In genomic region chr1:187862506-187862905, GRCh38 we compare ENCODE assay signal across 20 cellular contexts.
DNase-seq lines count a peak whose midpoint lies in the region; ATAC-seq and TF ChIP-seq lines count a peak whose summit lies in the region.
"Had no signal": no experiment of that assay in that cellular context is flagged by ENCODE, and none has a peak within 500 bp of the region (broad histone marks: within the 10 kb centered on the region; RNA-seq: fewer than 3 reads in every experiment).

No MANE protein-coding gene starts in this region.

- H3K27ac ChIP-seq in RWPE1 (no peak overlapping the region), epithelial cell of prostate (no peak overlapping the region), trophoblast cell (ENCODE audit: low read depth, low read length) (no peak overlapping the region), ovary (no peak overlapping the region)
- H3K27ac ChIP-seq: 22Rv1, HL-60 had no signal

- no peaks in the 10 kb centered on the region for H3K4me1 Mint-ChIP-seq in effector memory CD8-positive, alpha-beta T cell (ENCODE audit: low read depth in 2 of 2)
- H3K4me1 Mint-ChIP-seq: CD14-positive monocyte, H9 had no signal

- TF ChIP-seq EP300 in ovary (IDR thresholded peaks at IDR 0.05): no peak

- no peak overlapping the region for H3K9ac ChIP-seq in trophoblast cell (ENCODE audit: low read length)

- no peaks in the 10 kb centered on the region for H3K4me1 ChIP-seq in trophoblast cell (ENCODE audit: control insufficient read depth in 1 of 2, insufficient read depth in 2 of 2, low read length in 2 of 2)
- H3K4me1 ChIP-seq in ovary (ENCODE audit: insufficient read depth): no peaks in the 10 kb centered on the region

- no peak overlapping the region for H2BK5ac ChIP-seq in trophoblast cell (ENCODE audit: low read depth, low read length, poor library complexity)

- no peak overlapping the region for H3K14ac ChIP-seq in trophoblast cell (ENCODE audit: low read length)

- H3K27me3 ChIP-seq in trophoblast cell (ENCODE audit: insufficient read depth, low read length) (no peaks in the 10 kb centered on the region), ovary (no peaks in the 10 kb centered on the region)
- H3K27me3 ChIP-seq: MG63 had no signal

- no peak for ATAC-seq in HG03159 (IDR thresholded peaks at IDR 0.05; ENCODE audit: unreplicated experiment)
- no peak for ATAC-seq in effector memory CD8-positive, alpha-beta T cell (replicated peaks)
- ATAC-seq: GM12878 had no signal

- H3K18ac ChIP-seq in trophoblast cell (ENCODE audit: low read length): no peak overlapping the region

- no peak overlapping the region for H3K4ac ChIP-seq in trophoblast cell (ENCODE audit: low read depth, low read length)

- H2AK5ac ChIP-seq in trophoblast cell (ENCODE audit: low read length): no peak overlapping the region

- H2AFZ ChIP-seq in trophoblast cell (ENCODE audit: insufficient read depth, low read length, poor library complexity): no peak overlapping the region

- no peaks in the 10 kb centered on the region for H3K79me2 ChIP-seq in trophoblast cell (ENCODE audit: control insufficient read depth, insufficient read depth, low read length, poor library complexity)

- peaks cover 3% of the 10 kb centered on the region for H3K79me1 ChIP-seq in trophoblast cell (ENCODE audit: low read length)

- TF ChIP-seq CTCF in RWPE1 (conservative IDR thresholded peaks at IDR 0.05; ENCODE audit: low read depth): no peak
- TF ChIP-seq CTCF in ovary (IDR thresholded peaks at IDR 0.05): no peak

- DNase-seq in DMS 273 (lab: John Stamatoyannopoulos, UW; ENCODE audit: unreplicated experiment) (peak; percentile 40), DMS 273 treated with DMSO at 0.1 percent for 48 hours (lab: John Stamatoyannopoulos, UW) (no peak), RWPE1 (ENCODE audit: low spot score) (peak; percentile 87), epithelial cell of prostate (ENCODE audit: low read depth, low spot score) (peak; percentile 14), trophoblast cell (peak; percentile 50 to 96), ovary (no peak)
- no peak for DNase-seq in effector memory CD8-positive, alpha-beta T cell
- DNase-seq: GF-D8, H9, IMR-90, MG63, NCI-H1092, NCI-H1436 treated with DMSO at 0.1 percent for 48 hours, NCI-H2029, NCI-H446 treated with DMSO at 0.1 percent for 48 hours had no signal

- H3K27me3 Mint-ChIP-seq in effector memory CD8-positive, alpha-beta T cell: no peaks in the 10 kb centered on the region

- no CpG with 5 or more reads among the region's 1 CpG for WGBS in trophoblast cell (ENCODE audit: extremely low coverage, insufficient coverage, insufficient read length)
- WGBS in ovary, 3 donors: 5 to 17% (median 7%) methylated on average over 1 of the region's 1 CpG

- no peak overlapping the region for H3K4me3 Mint-ChIP-seq in effector memory CD8-positive, alpha-beta T cell
- H3K4me3 Mint-ChIP-seq: CD14-positive monocyte, H9 had no signal

- POLR2A ChIA-PET in RWPE1 (lab: Yijun Ruan, JAX; ENCODE audit: low non-redundant PET): no interaction called here

- H3K9me3 ChIP-seq in trophoblast cell (ENCODE audit: insufficient read depth, low read depth, low read length) (no peaks in the 10 kb centered on the region), ovary (no peaks in the 10 kb centered on the region)
- H3K9me3 ChIP-seq: MG63 had no signal

- H3K9me3 Mint-ChIP-seq in effector memory CD8-positive, alpha-beta T cell: peaks cover 4 to 21% of the 10 kb centered on the region in 2 donors

- H3K23ac ChIP-seq in trophoblast cell (ENCODE audit: low read length): no peak overlapping the region

- TF ChIP-seq POLR2A in ovary (IDR thresholded peaks at IDR 0.05): no peak

- no peak overlapping the region for H3K4me2 ChIP-seq in trophoblast cell (ENCODE audit: low read length)

- H2BK12ac ChIP-seq in trophoblast cell (ENCODE audit: low read length): no peak overlapping the region

- no peaks in the 10 kb centered on the region for H3K36me3 Mint-ChIP-seq in effector memory CD8-positive, alpha-beta T cell (ENCODE audit: insufficient read depth)
- H3K36me3 Mint-ChIP-seq: CD14-positive monocyte had no signal

- H3K4me3 ChIP-seq in trophoblast cell (ENCODE audit: low read depth, low read length): no peak overlapping the region
- H3K4me3 ChIP-seq in ovary: no peak overlapping the region
- H3K4me3 ChIP-seq: GM12878, MG63 had no signal

- intact Hi-C loops in ovary (cut with DNase I): no loop called here

- CTCF ChIA-PET in RWPE1 (lab: Yijun Ruan, JAX): interaction anchor here (0.6 kb wide), 1 partner anchor 536 kb away, joined by 5 read pairs; no protein-coding TSS in a partner anchor

- no peak overlapping the region for H2BK120ac ChIP-seq in trophoblast cell (ENCODE audit: insufficient read depth, low read length, poor library complexity)

- H4K91ac ChIP-seq in trophoblast cell (ENCODE audit: low read depth, low read length): no peak overlapping the region

- H3K27ac Mint-ChIP-seq in effector memory CD8-positive, alpha-beta T cell: no peak overlapping the region
- H3K27ac Mint-ChIP-seq: CD14-positive monocyte, H9 had no signal

- H4K8ac ChIP-seq in trophoblast cell (ENCODE audit: low read depth, low read length): no peak overlapping the region

- H3K36me3 ChIP-seq in trophoblast cell (ENCODE audit: control insufficient read depth in 1 of 2, insufficient read depth in 2 of 2, low read length in 2 of 2): no peaks in the 10 kb centered on the region
- no peaks in the 10 kb centered on the region for H3K36me3 ChIP-seq in ovary
- H3K36me3 ChIP-seq: MG63 had no signal

- H4K12ac ChIP-seq in trophoblast cell (ENCODE audit: low read depth, low read length): no peak overlapping the region

Comparison
In these comparisons a context has a peak if more than half of its experiments do, and no peak if none do; other contexts are left out.
1. DNase-seq: peak in DMS 273 (single experiment), RWPE1 (single experiment), epithelial cell of prostate (single experiment) and trophoblast cell (2 of 2); none in DMS 273 treated with DMSO at 0.1 percent for 48 hours (single experiment), ovary (0 of 5) and effector memory CD8-positive, alpha-beta T cell (0 of 3).